In the genomic region with DNA sequence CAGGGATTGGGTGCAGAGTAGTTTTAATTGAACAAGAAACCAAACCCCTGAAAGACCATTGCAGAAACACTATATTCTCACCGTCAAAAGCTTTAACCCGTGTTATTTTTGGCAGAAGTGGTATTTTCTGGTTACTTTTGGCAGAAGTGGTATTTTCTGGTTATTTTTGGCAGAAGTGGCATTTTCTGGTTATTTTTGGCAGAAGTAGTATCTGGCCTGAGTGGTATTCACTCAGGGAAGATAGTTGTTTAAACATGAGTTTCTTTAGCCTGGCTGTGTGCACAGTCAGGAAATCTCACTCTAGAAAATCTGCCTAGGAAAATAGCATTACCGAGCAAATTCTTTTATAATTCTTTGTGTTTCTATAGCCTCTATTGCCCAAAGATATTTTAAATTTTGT, we compare ENCODE assay signal across 1 cellular context.
TF ChIP-seq lines count a peak whose summit lies in the region.

No MANE protein-coding gene starts in this region.

TF ChIP-seq in GM23338, 12 proteins besides CTCF, POLR2A, EP300 and RAD21 (continued from another document):
- TF ChIP-seq, protein P1, sequence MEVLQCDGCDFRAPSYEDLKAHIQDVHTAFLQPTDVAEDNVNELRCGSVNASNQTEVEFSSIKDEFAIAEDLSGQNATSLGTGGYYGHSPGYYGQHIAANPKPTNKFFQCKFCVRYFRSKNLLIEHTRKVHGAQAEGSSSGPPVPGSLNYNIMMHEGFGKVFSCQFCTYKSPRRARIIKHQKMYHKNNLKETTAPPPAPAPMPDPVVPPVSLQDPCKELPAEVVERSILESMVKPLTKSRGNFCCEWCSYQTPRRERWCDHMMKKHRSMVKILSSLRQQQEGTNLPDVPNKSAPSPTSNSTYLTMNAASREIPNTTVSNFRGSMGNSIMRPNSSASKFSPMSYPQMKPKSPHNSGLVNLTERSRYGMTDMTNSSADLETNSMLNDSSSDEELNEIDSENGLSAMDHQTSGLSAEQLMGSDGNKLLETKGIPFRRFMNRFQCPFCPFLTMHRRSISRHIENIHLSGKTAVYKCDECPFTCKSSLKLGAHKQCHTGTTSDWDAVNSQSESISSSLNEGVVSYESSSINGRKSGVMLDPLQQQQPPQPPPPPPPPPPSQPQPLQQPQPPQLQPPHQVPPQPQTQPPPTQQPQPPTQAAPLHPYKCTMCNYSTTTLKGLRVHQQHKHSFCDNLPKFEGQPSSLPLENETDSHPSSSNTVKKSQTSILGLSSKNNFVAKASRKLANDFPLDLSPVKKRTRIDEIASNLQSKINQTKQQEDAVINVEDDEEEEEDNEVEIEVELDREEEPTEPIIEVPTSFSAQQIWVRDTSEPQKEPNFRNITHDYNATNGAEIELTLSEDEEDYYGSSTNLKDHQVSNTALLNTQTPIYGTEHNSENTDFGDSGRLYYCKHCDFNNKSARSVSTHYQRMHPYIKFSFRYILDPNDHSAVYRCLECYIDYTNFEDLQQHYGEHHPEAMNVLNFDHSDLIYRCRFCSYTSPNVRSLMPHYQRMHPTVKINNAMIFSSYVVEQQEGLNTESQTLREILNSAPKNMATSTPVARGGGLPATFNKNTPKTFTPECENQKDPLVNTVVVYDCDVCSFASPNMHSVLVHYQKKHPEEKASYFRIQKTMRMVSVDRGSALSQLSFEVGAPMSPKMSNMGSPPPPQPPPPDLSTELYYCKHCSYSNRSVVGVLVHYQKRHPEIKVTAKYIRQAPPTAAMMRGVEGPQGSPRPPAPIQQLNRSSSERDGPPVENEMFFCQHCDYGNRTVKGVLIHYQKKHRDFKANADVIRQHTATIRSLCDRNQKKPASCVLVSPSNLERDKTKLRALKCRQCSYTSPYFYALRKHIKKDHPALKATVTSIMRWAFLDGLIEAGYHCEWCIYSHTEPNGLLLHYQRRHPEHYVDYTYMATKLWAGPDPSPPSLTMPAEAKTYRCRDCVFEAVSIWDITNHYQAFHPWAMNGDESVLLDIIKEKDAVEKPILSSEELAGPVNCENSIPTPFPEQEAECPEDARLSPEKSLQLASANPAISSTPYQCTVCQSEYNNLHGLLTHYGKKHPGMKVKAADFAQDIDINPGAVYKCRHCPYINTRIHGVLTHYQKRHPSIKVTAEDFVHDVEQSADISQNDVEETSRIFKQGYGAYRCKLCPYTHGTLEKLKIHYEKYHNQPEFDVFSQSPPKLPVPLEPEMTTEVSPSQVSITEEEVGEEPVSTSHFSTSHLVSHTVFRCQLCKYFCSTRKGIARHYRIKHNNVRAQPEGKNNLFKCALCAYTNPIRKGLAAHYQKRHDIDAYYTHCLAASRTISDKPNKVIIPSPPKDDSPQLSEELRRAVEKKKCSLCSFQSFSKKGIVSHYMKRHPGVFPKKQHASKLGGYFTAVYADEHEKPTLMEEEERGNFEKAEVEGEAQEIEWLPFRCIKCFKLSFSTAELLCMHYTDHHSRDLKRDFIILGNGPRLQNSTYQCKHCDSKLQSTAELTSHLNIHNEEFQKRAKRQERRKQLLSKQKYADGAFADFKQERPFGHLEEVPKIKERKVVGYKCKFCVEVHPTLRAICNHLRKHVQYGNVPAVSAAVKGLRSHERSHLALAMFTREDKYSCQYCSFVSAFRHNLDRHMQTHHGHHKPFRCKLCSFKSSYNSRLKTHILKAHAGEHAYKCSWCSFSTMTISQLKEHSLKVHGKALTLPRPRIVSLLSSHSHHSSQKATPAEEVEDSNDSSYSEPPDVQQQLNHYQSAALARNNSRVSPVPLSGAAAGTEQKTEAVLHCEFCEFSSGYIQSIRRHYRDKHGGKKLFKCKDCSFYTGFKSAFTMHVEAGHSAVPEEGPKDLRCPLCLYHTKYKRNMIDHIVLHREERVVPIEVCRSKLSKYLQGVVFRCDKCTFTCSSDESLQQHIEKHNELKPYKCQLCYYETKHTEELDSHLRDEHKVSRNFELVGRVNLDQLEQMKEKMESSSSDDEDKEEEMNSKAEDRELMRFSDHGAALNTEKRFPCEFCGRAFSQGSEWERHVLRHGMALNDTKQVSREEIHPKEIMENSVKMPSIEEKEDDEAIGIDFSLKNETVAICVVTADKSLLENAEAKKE (CRISPR knock-in tag; IDR thresholded peaks at IDR 0.05): no peak
- TF ChIP-seq STAT1 (IDR thresholded peaks at IDR 0.05; ENCODE audit: unreplicated experiment): no peak
- no peak for TF ChIP-seq CREB1 (CRISPR knock-in tag; IDR thresholded peaks at IDR 0.05; ENCODE audit: low read depth)
- TF ChIP-seq POLR2AphosphoS5 (IDR thresholded peaks at IDR 0.05; ENCODE audit: low read depth): no peak
- no peak for TF ChIP-seq ZNF331 (CRISPR knock-in tag; IDR thresholded peaks at IDR 0.05; ENCODE audit: low read depth)
